Comparison of ENCODE assay signal across 15 cellular contexts in genomic region chr5:143509758-143510221, GRCh38.
A peak's percentile ranks its signal among the peaks of the same experiment; 100 is the strongest.
DNase-seq lines count a peak whose midpoint lies in the region; ATAC-seq and TF ChIP-seq lines count a peak whose summit lies in the region.
"Had no signal": no experiment of that assay in that cellular context is flagged by ENCODE, and none has a peak within 500 bp of the region (broad histone marks: within the 10 kb centered on the region; RNA-seq: fewer than 3 reads in every experiment).

No MANE protein-coding gene starts in this region.

- peak overlapping the region; percentile 89 for H3K27ac ChIP-seq in MM.1S (ENCODE audit: low read length)
- H3K27ac ChIP-seq in naive thymus-derived CD4-positive, alpha-beta T cell (ENCODE audit: low read depth, low read length), result no peak overlapping the region
- H3K27ac ChIP-seq: neural progenitor cell had no signal

- H3K36me3 Mint-ChIP-seq in osteocyte (ENCODE audit: unreplicated experiment), result no peaks in the 10 kb centered on the region
- peaks cover 0 to 3% (median 0%) of the 10 kb centered on the region in 5 donors for H3K36me3 Mint-ChIP-seq in naive thymus-derived CD4-positive, alpha-beta T cell
- H3K36me3 Mint-ChIP-seq: CD8-positive, alpha-beta memory T cell; neural progenitor cell; stimulated activated naive B cell treated with anti-CD40 and anti-IgM and Interleukin-4, amounts not matched to agents 10 μg/mL and 1 μg/mL and 100 μg/mL, for 72 hours had no signal

- H3K4me1 ChIP-seq in MM.1S (ENCODE audit: low read length), result peaks cover 63% of the 10 kb centered on the region
- no peaks in the 10 kb centered on the region for H3K4me1 ChIP-seq in naive thymus-derived CD4-positive, alpha-beta T cell (ENCODE audit: control insufficient read depth in 2 of 2, insufficient read depth in 2 of 2, low read length in 2 of 2)
- H3K4me1 ChIP-seq: neural progenitor cell had no signal

- H4K20me1 ChIP-seq in MM.1S (ENCODE audit: insufficient read depth, low read length), result no peaks in the 10 kb centered on the region

- H3K4me3 ChIP-seq in MM.1S (ENCODE audit: low read length), result no peak overlapping the region
- no peak overlapping the region for H3K4me3 ChIP-seq in naive thymus-derived CD4-positive, alpha-beta T cell (ENCODE audit: low read length)
- H3K4me3 ChIP-seq: neural progenitor cell had no signal

- H3K4me3 Mint-ChIP-seq in osteocyte (ENCODE audit: unreplicated experiment), result no peak overlapping the region
- H3K4me3 Mint-ChIP-seq in naive thymus-derived CD4-positive, alpha-beta T cell, result no peak overlapping the region
- H3K4me3 Mint-ChIP-seq: CD8-positive, alpha-beta memory T cell; neural progenitor cell; stimulated activated naive B cell treated with anti-CD40 and anti-IgM and Interleukin-4, amounts not matched to agents 10 μg/mL and 1 μg/mL and 100 μg/mL, for 72 hours had no signal

- POLR2A ChIA-PET in naive thymus-derived CD4-positive, alpha-beta T cell (lab: Charles Lee), result no interaction called here

- H2AFZ ChIP-seq in MM.1S (ENCODE audit: low read length), result no peak overlapping the region
- H2AFZ ChIP-seq: neural progenitor cell had no signal

- H3K79me2 ChIP-seq in MM.1S (ENCODE audit: low read length), result no peaks in the 10 kb centered on the region

- no peak for TF ChIP-seq CTCF in GM20000 (IDR thresholded peaks at IDR 0.05; ENCODE audit: extremely low read depth, missing control alignments)
- no peak for TF ChIP-seq CTCF in MM.1S (IDR thresholded peaks at IDR 0.05; ENCODE audit: low read length)
- TF ChIP-seq CTCF in osteocyte (IDR thresholded peaks at IDR 0.05), result no peak

- peaks cover 30% of the 10 kb centered on the region for H3F3A ChIP-seq in MM.1S (ENCODE audit: insufficient read depth, low read length)

- peak; percentile 44 for DNase-seq in GM20000 (ENCODE audit: low spot score)
- DNase-seq in MM.1S, result peak; percentile 96
- no peak for DNase-seq in left ventricle myocardium superior
- no peak for DNase-seq in osteocyte (ENCODE audit: extremely low spot score, unreplicated experiment)
- DNase-seq in SIG-M5 (lab: John Stamatoyannopoulos, UW), result no peak
- no peak for DNase-seq in naive thymus-derived CD4-positive, alpha-beta T cell
- DNase-seq: caudate nucleus; CD8-positive, alpha-beta memory T cell; kidney; NCI-H2081; stimulated activated naive B cell treated with anti-CD40 and anti-IgM and Interleukin-4, amounts not matched to agents 10 μg/mL and 1 μg/mL and 100 μg/mL, for 72 hours had no signal

- H3K27me3 Mint-ChIP-seq in osteocyte (ENCODE audit: unreplicated experiment), result no peaks in the 10 kb centered on the region
- peaks cover 0 to 5% (median 2%) of the 10 kb centered on the region in 5 donors for H3K27me3 Mint-ChIP-seq in naive thymus-derived CD4-positive, alpha-beta T cell
- H3K27me3 Mint-ChIP-seq: CD8-positive, alpha-beta memory T cell; stimulated activated naive B cell treated with anti-CD40 and anti-IgM and Interleukin-4, amounts not matched to agents 10 μg/mL and 1 μg/mL and 100 μg/mL, for 72 hours had no signal

- intact Hi-C loops in left ventricle myocardium superior (cut with micrococcal nuclease), result no loop called here
- intact Hi-C loops in naive thymus-derived CD4-positive, alpha-beta T cell (cut with micrococcal nuclease), result no loop called here

- H3K4me1 Mint-ChIP-seq in osteocyte (ENCODE audit: unreplicated experiment), result peaks cover 8% of the 10 kb centered on the region
- H3K4me1 Mint-ChIP-seq in naive thymus-derived CD4-positive, alpha-beta T cell, result no peaks in the 10 kb centered on the region
- H3K4me1 Mint-ChIP-seq: CD8-positive, alpha-beta memory T cell; neural progenitor cell had no signal

- peak; percentile 72 for ATAC-seq in GM18520 (IDR thresholded peaks at IDR 0.05; ENCODE audit: unreplicated experiment)
- peak; percentile 89 for ATAC-seq in HG02943 (IDR thresholded peaks at IDR 0.05; ENCODE audit: low read depth, unreplicated experiment)
- no peak for ATAC-seq in left ventricle myocardium superior
- ATAC-seq in naive thymus-derived CD4-positive, alpha-beta T cell, result no peak
- ATAC-seq: Panc1; stimulated activated naive B cell treated with anti-CD40 and anti-IgM and Interleukin-4, amounts not matched to agents 10 μg/mL and 1 μg/mL and 100 μg/mL, for 72 hours had no signal

- H3K27me3 ChIP-seq in MM.1S (replicated peaks; ENCODE audit: insufficient read depth, low read length), result no peaks in the 10 kb centered on the region
- no peaks in the 10 kb centered on the region for H3K27me3 ChIP-seq in naive thymus-derived CD4-positive, alpha-beta T cell (ENCODE audit: control insufficient read depth in 2 of 2, insufficient read depth in 2 of 2, low read length in 2 of 2)
- H3K27me3 ChIP-seq: neural progenitor cell had no signal

- no peaks in the 10 kb centered on the region for H3K9me3 ChIP-seq in MM.1S (replicated peaks; ENCODE audit: insufficient read depth, low read length)
- no peaks in the 10 kb centered on the region for H3K9me3 ChIP-seq in naive thymus-derived CD4-positive, alpha-beta T cell (ENCODE audit: control insufficient read depth in 2 of 3, low read length in 3 of 3)

- H3K36me3 ChIP-seq in MM.1S (replicated peaks; ENCODE audit: insufficient read depth, low read length), result no peaks in the 10 kb centered on the region
- H3K36me3 ChIP-seq in naive thymus-derived CD4-positive, alpha-beta T cell (ENCODE audit: control insufficient read depth in 2 of 3, insufficient read depth in 3 of 3, low read length in 3 of 3), result no peaks in the 10 kb centered on the region
- H3K36me3 ChIP-seq: neural progenitor cell had no signal

- H3K9ac ChIP-seq in MM.1S (ENCODE audit: low read length), result peak overlapping the region; percentile 17; the same call in 1 of the 2 replicates
- H3K9ac ChIP-seq: neural progenitor cell had no signal

- no peaks in the 10 kb centered on the region for H3K9me2 ChIP-seq in MM.1S (replicated peaks; ENCODE audit: insufficient read depth, low read length)

- CTCF ChIA-PET in naive thymus-derived CD4-positive, alpha-beta T cell (lab: Charles Lee), result no interaction called here

- H3K9me3 Mint-ChIP-seq in osteocyte (ENCODE audit: unreplicated experiment), result no peaks in the 10 kb centered on the region
- H3K9me3 Mint-ChIP-seq in naive thymus-derived CD4-positive, alpha-beta T cell, result peaks cover 0 to 13% (median 4%) of the 10 kb centered on the region in 11 donors
- H3K9me3 Mint-ChIP-seq: neural progenitor cell had no signal

- peak overlapping the region; percentile 36 for H3K4me2 ChIP-seq in MM.1S (ENCODE audit: low read depth, low read length)
- H3K4me2 ChIP-seq: neural progenitor cell had no signal

- H3K27ac Mint-ChIP-seq in osteocyte (ENCODE audit: unreplicated experiment), result no peak overlapping the region
- H3K27ac Mint-ChIP-seq in naive thymus-derived CD4-positive, alpha-beta T cell, result no peak overlapping the region
- H3K27ac Mint-ChIP-seq: neural progenitor cell; stimulated activated naive B cell treated with anti-CD40 and anti-IgM and Interleukin-4, amounts not matched to agents 10 μg/mL and 1 μg/mL and 100 μg/mL, for 72 hours had no signal

Comparison
In these comparisons a context has a peak if more than half of its experiments do, and no peak if none do; other contexts are left out.
1. ATAC-seq: peak in GM18520 (single experiment) and HG02943 (single experiment); none in left ventricle myocardium superior (single experiment) and naive thymus-derived CD4-positive, alpha-beta T cell (single experiment).
2. DNase-seq: peak in GM20000 (single experiment) and MM.1S (single experiment); none in left ventricle myocardium superior (single experiment), osteocyte (single experiment), SIG-M5 (single experiment) and naive thymus-derived CD4-positive, alpha-beta T cell (0 of 9).